ENCODE assay signal across 2 cellular contexts in the genomic region with DNA sequence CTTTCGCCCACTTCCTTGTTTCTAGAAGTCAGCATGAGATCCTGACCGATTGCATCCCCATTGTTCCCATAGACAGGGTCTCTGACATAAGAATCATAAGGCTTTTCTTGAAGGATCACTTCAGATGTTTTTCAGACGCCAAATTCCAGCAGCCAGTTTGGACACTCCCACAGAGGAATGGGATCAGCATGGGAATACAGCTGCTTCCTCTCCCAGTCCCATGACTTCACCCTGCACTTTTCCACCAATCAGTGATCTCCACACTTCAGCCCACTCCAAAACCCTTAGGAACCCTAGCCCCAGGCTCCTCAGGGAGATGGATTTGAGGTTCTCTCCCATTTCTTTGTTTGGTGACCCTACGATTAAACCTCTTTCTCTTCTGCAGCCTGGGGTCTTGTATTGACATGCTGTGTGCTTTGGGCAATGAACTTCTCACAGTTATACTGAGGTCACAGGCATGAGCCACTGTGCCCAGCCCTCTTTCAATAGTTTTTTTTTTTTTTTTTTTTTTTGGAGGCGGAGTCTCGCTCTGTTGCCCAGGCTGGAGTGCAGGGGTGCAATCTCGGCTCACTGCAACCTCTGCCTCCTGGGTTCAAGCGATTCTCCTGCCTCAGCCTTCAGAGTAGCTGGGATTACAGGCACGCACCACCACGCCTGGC.
TF ChIP-seq lines count a peak whose summit lies in the region.

No MANE protein-coding gene starts in this region.

TF ChIP-seq in HCT116, 20 proteins besides CTCF, POLR2A, EP300 and RAD21:
- no peak for TF ChIP-seq TCF7L2 (IDR thresholded peaks at IDR 0.05; ENCODE audit: borderline replicate concordance, extremely low read depth, insufficient read depth, insufficient read length)
- no peak for TF ChIP-seq SIN3A (IDR thresholded peaks at IDR 0.05; ENCODE audit: low read depth)
- no peak for TF ChIP-seq ATF3 (IDR thresholded peaks at IDR 0.05)
- TF ChIP-seq EZH2phosphoT487 (IDR thresholded peaks at IDR 0.05; ENCODE audit: borderline replicate concordance): no peak
- TF ChIP-seq ELF1 (IDR thresholded peaks at IDR 0.05; ENCODE audit: borderline replicate concordance, low read depth): no peak
- no peak for TF ChIP-seq POLR2AphosphoS5 (IDR thresholded peaks at IDR 0.05; ENCODE audit: low read depth, low read length)
- no peak for TF ChIP-seq ZBTB33 (IDR thresholded peaks at IDR 0.05; ENCODE audit: extremely low read depth, insufficient replicate concordance, low read length)
- TF ChIP-seq SP1 (IDR thresholded peaks at IDR 0.05; ENCODE audit: low read depth): no peak
- TF ChIP-seq ZFX (IDR thresholded peaks at IDR 0.05): no peak
- TF ChIP-seq JUND (IDR thresholded peaks at IDR 0.05): no peak
- TF ChIP-seq CEBPB (IDR thresholded peaks at IDR 0.05; ENCODE audit: low read depth): no peak
- no peak for TF ChIP-seq YY1 (IDR thresholded peaks at IDR 0.05; ENCODE audit: extremely low read depth, insufficient replicate concordance, low read depth, low read length)
- no peak for TF ChIP-seq REST (IDR thresholded peaks at IDR 0.05; ENCODE audit: low read depth)
- no peak for TF ChIP-seq SRF (IDR thresholded peaks at IDR 0.05; ENCODE audit: low read depth)
- TF ChIP-seq CBX3 (IDR thresholded peaks at IDR 0.05; ENCODE audit: low read depth): no peak
- TF ChIP-seq EZH2 (IDR thresholded peaks at IDR 0.05): no peak
- TF ChIP-seq, protein P1, sequence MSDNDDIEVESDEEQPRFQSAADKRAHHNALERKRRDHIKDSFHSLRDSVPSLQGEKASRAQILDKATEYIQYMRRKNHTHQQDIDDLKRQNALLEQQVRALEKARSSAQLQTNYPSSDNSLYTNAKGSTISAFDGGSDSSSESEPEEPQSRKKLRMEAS (IDR thresholded peaks at IDR 0.05): no peak
- no peak for TF ChIP-seq EGR1 (IDR thresholded peaks at IDR 0.05; ENCODE audit: low read depth)

TF ChIP-seq in H1, 55 proteins besides CTCF, POLR2A, EP300 and RAD21:
- TF ChIP-seq, protein P2, sequence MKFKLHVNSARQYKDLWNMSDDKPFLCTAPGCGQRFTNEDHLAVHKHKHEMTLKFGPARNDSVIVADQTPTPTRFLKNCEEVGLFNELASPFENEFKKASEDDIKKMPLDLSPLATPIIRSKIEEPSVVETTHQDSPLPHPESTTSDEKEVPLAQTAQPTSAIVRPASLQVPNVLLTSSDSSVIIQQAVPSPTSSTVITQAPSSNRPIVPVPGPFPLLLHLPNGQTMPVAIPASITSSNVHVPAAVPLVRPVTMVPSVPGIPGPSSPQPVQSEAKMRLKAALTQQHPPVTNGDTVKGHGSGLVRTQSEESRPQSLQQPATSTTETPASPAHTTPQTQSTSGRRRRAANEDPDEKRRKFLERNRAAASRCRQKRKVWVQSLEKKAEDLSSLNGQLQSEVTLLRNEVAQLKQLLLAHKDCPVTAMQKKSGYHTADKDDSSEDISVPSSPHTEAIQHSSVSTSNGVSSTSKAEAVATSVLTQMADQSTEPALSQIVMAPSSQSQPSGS (IDR thresholded peaks at IDR 0.05; ENCODE audit: low read length): no peak
- TF ChIP-seq CEBPB (IDR thresholded peaks at IDR 0.05; ENCODE audit: low read depth, low read length) (no peak), SAP30 (IDR thresholded peaks at IDR 0.05; ENCODE audit: insufficient read depth, insufficient replicate concordance, low read length) (no peak), SUZ12 (IDR thresholded peaks at IDR 0.05; ENCODE audit: low read length) (no peak), ZNF274 (IDR thresholded peaks at IDR 0.05; ENCODE audit: borderline replicate concordance, extremely low read depth, low read length) (no peak), RFX5 (IDR thresholded peaks at IDR 0.05; ENCODE audit: borderline replicate concordance, low read depth, low read length) (no peak), KDM5A (IDR thresholded peaks at IDR 0.05; ENCODE audit: low read length) (no peak), POU5F1 (IDR thresholded peaks at IDR 0.05; ENCODE audit: low read depth, low read length) (no peak), HDAC2 (IDR thresholded peaks at IDR 0.05; ENCODE audit: borderline replicate concordance in 1 of 2, low read depth in 2 of 2, low read length in 2 of 2) (no peak), CHD1 (IDR thresholded peaks at IDR 0.05; ENCODE audit: low read depth, low read length) (no peak), EZH2 (IDR thresholded peaks at IDR 0.05; ENCODE audit: low read depth, low read length, severe bottlenecking) (no peak), NRF1 (IDR thresholded peaks at IDR 0.05; ENCODE audit: low read depth, low read length) (no peak), CBX8 (IDR thresholded peaks at IDR 0.05; ENCODE audit: borderline replicate concordance, low read depth, low read length) (no peak), SP2 (IDR thresholded peaks at IDR 0.05; ENCODE audit: low read length) (no peak), MAFK (IDR thresholded peaks at IDR 0.05; ENCODE audit: low read depth, low read length) (no peak), SIN3A (conservative IDR thresholded peaks at IDR 0.05 in 1 of 2, IDR thresholded peaks at IDR 0.05 in 1 of 2; ENCODE audit: low read depth in 1 of 2, low read length in 2 of 2) (no peak), FOSL1 (IDR thresholded peaks at IDR 0.05; ENCODE audit: insufficient read depth, low read depth, low read length) (no peak)
- TF ChIP-seq, protein P3, sequence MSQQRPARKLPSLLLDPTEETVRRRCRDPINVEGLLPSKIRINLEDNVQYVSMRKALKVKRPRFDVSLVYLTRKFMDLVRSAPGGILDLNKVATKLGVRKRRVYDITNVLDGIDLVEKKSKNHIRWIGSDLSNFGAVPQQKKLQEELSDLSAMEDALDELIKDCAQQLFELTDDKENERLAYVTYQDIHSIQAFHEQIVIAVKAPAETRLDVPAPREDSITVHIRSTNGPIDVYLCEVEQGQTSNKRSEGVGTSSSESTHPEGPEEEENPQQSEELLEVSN (IDR thresholded peaks at IDR 0.05): no peak
TF ChIP-seq in H1: peak in this region for 0.
